Comparison of ENCODE assay signal across 26 cellular contexts in genomic region chr4:6476893-6477292, GRCh38. TPM values are rescaled to one million over a fixed set of nuclear protein-coding genes. Genes with fewer than 3 reads are reported as not detected.
"Had no signal": no experiment of that assay in that cellular context is flagged by ENCODE, and none has a peak within 500 bp of the region (broad histone marks: within the 10 kb centered on the region; RNA-seq: fewer than 3 reads in every experiment).

No MANE protein-coding gene starts in this region.

- H3K9me3 ChIP-seq: SJCRH30, SK-N-SH had no signal

- H3K4me1 Mint-ChIP-seq: activated naive CD8-positive, alpha-beta T cell treated with anti-CD3 and anti-CD28 coated beads for 36 hours had no signal

- H3K27ac Mint-ChIP-seq: activated CD4-positive, alpha-beta T cell treated with anti-CD3 and anti-CD28 coated beads for 36 hours; activated CD8-positive, alpha-beta T cell treated with anti-CD3 and anti-CD28 coated beads, Interleukin-2, amount 10 ng/mL, durations not matched to agents 7 days and 5 days; activated naive CD4-positive, alpha-beta T cell treated with anti-CD3 and anti-CD28 coated beads, Interleukin-2, amount 10 ng/mL, durations not matched to agents 7 days and 5 days; activated naive CD8-positive, alpha-beta T cell treated with anti-CD3 and anti-CD28 coated beads for 36 hours; activated T-cell treated with anti-CD3 and anti-CD28 coated beads, Interleukin-2, amount 50 U/mL, for 72 hours; activated T-helper 2 cell treated with anti-CD3 and anti-CD28 coated beads, Interferon-gamma antibody, Interleukin-2, Interleukin-4, amounts not matched to agents 10 μg/mL and 5 μg/mL and 100 μg/mL, durations not matched to agents 14 hours and 24 hours and 36 hours had no signal

- ATAC-seq: activated CD4-positive, alpha-beta T cell treated with anti-CD3 and anti-CD28 coated beads for 36 hours; activated CD8-positive, alpha-beta T cell treated with anti-CD3 and anti-CD28 coated beads, Interleukin-2, amount 10 ng/mL, durations not matched to agents 7 days and 5 days; activated T-cell treated with anti-CD3 and anti-CD28 coated beads, Interleukin-2, amount 50 U/mL, for 72 hours; Panc1 had no signal

- H3K4me3 ChIP-seq: cardiac muscle cell, SJCRH30 had no signal

- H3K9me3 Mint-ChIP-seq: activated naive CD4-positive, alpha-beta T cell treated with anti-CD3 and anti-CD28 coated beads, Interleukin-2, amount 10 ng/mL, durations not matched to agents 7 days and 5 days; activated naive CD8-positive, alpha-beta T cell treated with anti-CD3 and anti-CD28 coated beads for 36 hours; activated T-helper 2 cell treated with anti-CD3 and anti-CD28 coated beads, Interferon-gamma antibody, Interleukin-2, Interleukin-4, amounts not matched to agents 10 μg/mL and 5 μg/mL and 100 μg/mL, durations not matched to agents 14 hours and 24 hours and 36 hours had no signal

- H3K36me3 Mint-ChIP-seq: activated naive CD4-positive, alpha-beta T cell treated with anti-CD3 and anti-CD28 coated beads, Interleukin-2, amount 10 ng/mL, durations not matched to agents 7 days and 5 days; activated naive CD8-positive, alpha-beta T cell treated with anti-CD3 and anti-CD28 coated beads for 36 hours had no signal

- H3K9ac ChIP-seq: KMS-11, SK-N-SH had no signal

- H3K4me3 Mint-ChIP-seq: activated CD4-positive, alpha-beta T cell treated with anti-CD3 and anti-CD28 coated beads for 36 hours; activated CD8-positive, alpha-beta T cell treated with anti-CD3 and anti-CD28 coated beads, Interleukin-2, amount 10 ng/mL, durations not matched to agents 7 days and 5 days; activated naive CD4-positive, alpha-beta T cell treated with anti-CD3 and anti-CD28 coated beads, Interleukin-2, amount 10 ng/mL, durations not matched to agents 7 days and 5 days; activated naive CD8-positive, alpha-beta T cell treated with anti-CD3 and anti-CD28 coated beads for 36 hours; activated T-cell treated with anti-CD3 and anti-CD28 coated beads, Interleukin-2, amount 50 U/mL, for 72 hours had no signal

- DNase-seq: activated CD4-positive, alpha-beta T cell treated with anti-CD3 and anti-CD28 coated beads for 36 hours; activated CD8-positive, alpha-beta T cell treated with anti-CD3 and anti-CD28 coated beads, Interleukin-2, amount 10 ng/mL, durations not matched to agents 7 days and 5 days; activated gamma-delta T cell treated with Interleukin-2 at 50 U/mL for 16 hours; activated naive CD4-positive, alpha-beta T cell treated with anti-CD3 and anti-CD28 coated beads, Interleukin-2, amount 10 ng/mL, durations not matched to agents 7 days and 5 days; activated naive CD8-positive, alpha-beta T cell treated with anti-CD3 and anti-CD28 coated beads for 36 hours; activated T-cell treated with anti-CD3 and anti-CD28 coated beads, Interleukin-2, amount 50 U/mL, for 72 hours; brain microvascular endothelial cell; NCI-H1092; NCI-H1417; NCI-H1930; NCI-H2171; NCI-H226; NCI-H526; NCI-H774; Right ventricle myocardium superior; RPMI8226; SJCRH30; SK-N-SH; T-helper 1 cell had no signal

- H3K27ac ChIP-seq: brain microvascular endothelial cell, cardiac muscle cell, KMS-11, SJCRH30, VCaP had no signal

- H3K4me1 ChIP-seq: SJCRH30 had no signal

- H3K36me3 ChIP-seq: brain microvascular endothelial cell, cardiac muscle cell, SJCRH30 had no signal

RNA-seq across cellular contexts. Expression of gene PPP2R2C, which starts 4.5 kb away (rescaled TPM):
- total RNA-seq: activated CD8-positive, alpha-beta T cell treated with anti-CD3 and anti-CD28 coated beads, Interleukin-2, amount 10 ng/mL, durations not matched to agents 7 days and 5 days; activated naive CD8-positive, alpha-beta T cell treated with anti-CD3 and anti-CD28 coated beads for 36 hours; activated T-cell treated with anti-CD3 and anti-CD28 coated beads, Interleukin-2, amount 50 U/mL, for 72 hours; activated T-helper 2 cell treated with anti-CD3 and anti-CD28 coated beads, Interferon-gamma antibody, Interleukin-2, Interleukin-4, amounts not matched to agents 10 μg/mL and 5 μg/mL and 100 μg/mL, durations not matched to agents 14 hours and 24 hours and 36 hours; cardiac muscle cell; OCI-LY7; SJCRH30; T-helper 2 cell treated with Interferon-gamma antibody and Interleukin-4, amounts not matched to agents 100 ng/mL and 5 ng/mL, for 36 hours had no signal
